In genomic region chr22:29394931-29395581, GRCh38 we compare ENCODE assay signal across 8 cellular contexts. TPM values are rescaled to one million over a fixed set of nuclear protein-coding genes. Genes with fewer than 3 reads are reported as not detected.
DNase-seq lines count a peak whose midpoint lies in the region; ATAC-seq and TF ChIP-seq lines count a peak whose summit lies in the region.

No MANE protein-coding gene starts in this region.

- 3 to 7% methylated on average over 9 of the region's 10 CpGs for WGBS in esophagus squamous epithelium, 2 donors

- H3K9me3 ChIP-seq in OCI-LY1 (ENCODE audit: low read length) (no peaks in the 10 kb centered on the region), esophagus squamous epithelium (no peaks in the 10 kb centered on the region)

- TF ChIP-seq CTCF in OCI-LY1 (IDR thresholded peaks at IDR 0.05; ENCODE audit: low read length), result peak; percentile 91
- peak; percentile 62 to 79 (median 69) for TF ChIP-seq CTCF in esophagus squamous epithelium (IDR thresholded peaks at IDR 0.05)

- POLR2A ChIA-PET in naive thymus-derived CD8-positive, alpha-beta T cell (lab: Charles Lee), result interaction anchor here (1.2 kb wide), 1 partner anchor 158 kb away, joined by 3 read pairs; the partner anchor contains the start of gene THOC5

- no peak for TF ChIP-seq POLR2A in esophagus squamous epithelium (IDR thresholded peaks at IDR 0.05)

- no peaks in the 10 kb centered on the region for H3K9me2 ChIP-seq in OCI-LY1 (ENCODE audit: low read depth, low read length)

- H3K4me3 ChIP-seq in OCI-LY1 (ENCODE audit: low read depth, low read length, poor library complexity, severe bottlenecking), result no peak overlapping the region
- H3K4me3 ChIP-seq in esophagus squamous epithelium, result no peak overlapping the region

- H4K20me1 ChIP-seq in OCI-LY1 (ENCODE audit: insufficient read depth, low read length), result no peaks in the 10 kb centered on the region

- DNase-seq in ELF-1 (ENCODE audit: low read depth, low spot score) (peak; percentile 87), HuH-7.5 (ENCODE audit: low spot score) (peak; percentile 84), activated T-cell treated with anti-CD3 and anti-CD28 coated beads for 4 hours (peak; percentile 60), esophagus squamous epithelium (lab: John Stamatoyannopoulos, UW) (no peak)
- peak; percentile 45 to 79 (median 59) for DNase-seq in naive thymus-derived CD8-positive, alpha-beta T cell
- DNase-seq in stimulated activated naive CD4-positive, alpha-beta T cell (lab: John Stamatoyannopoulos, UW), result peak; percentile 33 to 67 (median 45)

- no peak overlapping the region for H2AFZ ChIP-seq in OCI-LY1 (ENCODE audit: low read length)

- intact Hi-C loops in esophagus squamous epithelium (cut with DNase I), result no loop called here

- peaks cover 7 to 10% (median 10%) of the 10 kb centered on the region in 4 donors for H3K4me1 Mint-ChIP-seq in naive thymus-derived CD8-positive, alpha-beta T cell

- ATAC-seq in naive thymus-derived CD8-positive, alpha-beta T cell, result peak; percentile 96 to 99
- no peak for ATAC-seq in HG02678 (IDR thresholded peaks at IDR 0.05; ENCODE audit: unreplicated experiment)

- H3K9ac ChIP-seq in OCI-LY1 (ENCODE audit: low read length), result no peak overlapping the region

- H3K27me3 Mint-ChIP-seq in naive thymus-derived CD8-positive, alpha-beta T cell, result no peaks in the 10 kb centered on the region

- H3K36me3 ChIP-seq in OCI-LY1 (ENCODE audit: insufficient read depth, low read length), result no peaks in the 10 kb centered on the region
- no peaks in the 10 kb centered on the region for H3K36me3 ChIP-seq in esophagus squamous epithelium

- no peak overlapping the region for H3K27ac ChIP-seq in OCI-LY1 (ENCODE audit: low read depth, low read length, poor library complexity, severe bottlenecking)
- no peak overlapping the region for H3K27ac ChIP-seq in esophagus squamous epithelium

- no peak overlapping the region for H3K4me3 Mint-ChIP-seq in naive thymus-derived CD8-positive, alpha-beta T cell

- no peak overlapping the region for H3K4me2 ChIP-seq in OCI-LY1 (ENCODE audit: low read length)

- H3K9me3 Mint-ChIP-seq in naive thymus-derived CD8-positive, alpha-beta T cell, result no peaks in the 10 kb centered on the region

- H3F3A ChIP-seq in OCI-LY1 (ENCODE audit: insufficient read depth, low read length), result no peaks in the 10 kb centered on the region

- no peaks in the 10 kb centered on the region for H3K36me3 Mint-ChIP-seq in naive thymus-derived CD8-positive, alpha-beta T cell

- H3K27me3 ChIP-seq in OCI-LY1 (ENCODE audit: insufficient read depth, low read length) (0 out of 2 replicates have a peak, but pooled peaks cover 4% of the 10 kb centered on the region), esophagus squamous epithelium (no peaks in the 10 kb centered on the region)

- H3K4me1 ChIP-seq in OCI-LY1 (ENCODE audit: insufficient read depth, low read length, severe bottlenecking), result no peaks in the 10 kb centered on the region
- H3K4me1 ChIP-seq in esophagus squamous epithelium, result peaks cover 0 to 15% (median 5%) of the 10 kb centered on the region in 3 donors

- no peaks in the 10 kb centered on the region for H3K79me2 ChIP-seq in OCI-LY1 (ENCODE audit: insufficient read depth, low read length)

- peak overlapping the region in 2 of 10 donors; percentile 15 to 56 for H3K27ac Mint-ChIP-seq in naive thymus-derived CD8-positive, alpha-beta T cell

RNA-seq across cellular contexts. Expression of gene AP1B1, which starts 6.7 kb away (rescaled TPM):
- 100 to 1,000 TPM in 2 of 4 donors, 10 to 100 TPM in 2; 63.5 to 144 (median 95.4) TPM for total RNA-seq in esophagus squamous epithelium
- 10 to 100 TPM; 44.7 to 45.3 TPM for total RNA-seq in naive thymus-derived CD8-positive, alpha-beta T cell
- 10 to 100 TPM; 10.9 to 19.8 (median 11.3) TPM for polyA plus RNA-seq in naive thymus-derived CD8-positive, alpha-beta T cell

RNA-seq across cellular contexts. Expression of gene RFPL1, which starts 43.3 kb away (rescaled TPM):
- not detected for total RNA-seq in esophagus squamous epithelium
- not detected for total RNA-seq in naive thymus-derived CD8-positive, alpha-beta T cell
- under 1 TPM in 1 of 3 donors, not detected in 2; 0.11 TPM for polyA plus RNA-seq in naive thymus-derived CD8-positive, alpha-beta T cell
